In the genomic region with DNA sequence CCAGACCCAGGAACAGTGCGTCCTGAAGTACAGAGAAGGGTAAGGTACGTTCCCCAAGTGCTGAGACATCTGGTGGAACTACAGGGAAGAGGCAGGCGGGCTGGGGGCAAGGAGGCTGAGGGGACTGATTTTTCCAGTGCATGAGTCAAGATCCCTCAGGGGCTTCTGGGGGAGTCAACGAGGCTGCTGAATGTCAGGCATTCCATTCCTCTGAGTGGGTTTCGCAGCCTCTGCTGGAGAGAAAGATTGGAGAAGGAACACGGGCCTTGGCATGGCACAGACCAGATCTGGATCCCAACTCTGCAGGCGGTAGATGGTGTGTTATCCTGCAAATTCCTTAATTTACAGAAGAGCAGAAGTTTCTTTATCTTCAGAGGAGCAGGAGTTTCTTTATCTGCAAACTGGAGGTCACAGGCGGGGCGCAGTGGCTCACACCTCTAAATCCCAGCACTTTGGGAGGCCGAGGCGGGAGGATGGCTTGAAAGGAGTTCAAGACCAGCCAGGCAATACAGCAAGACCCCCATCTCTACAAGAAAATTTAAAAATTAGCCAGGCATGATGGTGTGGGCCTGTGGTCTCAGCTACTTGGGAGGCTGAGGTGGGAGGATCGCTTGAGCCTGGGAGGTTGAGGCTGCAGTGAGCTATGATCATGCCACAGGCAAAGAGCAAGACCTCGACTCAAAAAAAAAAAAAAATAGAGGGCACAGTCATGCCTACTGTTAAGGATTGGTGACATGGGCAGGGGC, we compare ENCODE assay signal across 9 cellular contexts.
DNase-seq lines count a peak whose midpoint lies in the region; ATAC-seq and TF ChIP-seq lines count a peak whose summit lies in the region.
"Had no signal": no experiment of that assay in that cellular context is flagged by ENCODE, and none has a peak within 500 bp of the region (broad histone marks: within the 10 kb centered on the region; RNA-seq: fewer than 3 reads in every experiment).

No MANE protein-coding gene starts in this region.

- no peaks in the 10 kb centered on the region for H3K9me3 Mint-ChIP-seq in osteocyte (ENCODE audit: unreplicated experiment)

- peak; percentile 82 for DNase-seq in Caki2 (ENCODE audit: low read depth)
- peak; percentile 92 for DNase-seq in RWPE2 (ENCODE audit: low spot score)
- peak; percentile 99 for DNase-seq in fibroblast of the aortic adventitia (ENCODE audit: low read depth)
- DNase-seq in osteocyte (ENCODE audit: extremely low spot score, unreplicated experiment), result peak; percentile 96
- DNase-seq in T-helper 9 cell, result no peak
- DNase-seq in activated CD8-positive, alpha-beta memory T cell treated with anti-CD3 and anti-CD28 coated beads, Interleukin-2, amount 50 U/mL, for 4 hours, result no peak
- DNase-seq in activated CD4-positive, CD25-positive, alpha-beta regulatory T cell (lab: John Stamatoyannopoulos, UW), result no peak

- TF ChIP-seq CTCF in RWPE2 (IDR thresholded peaks at IDR 0.05; ENCODE audit: poor library complexity, severe bottlenecking), result peak; percentile 66
- TF ChIP-seq CTCF in fibroblast of the aortic adventitia (IDR thresholded peaks at IDR 0.05; ENCODE audit: insufficient read depth, low read length), result peak; percentile 83
- TF ChIP-seq CTCF in osteocyte (IDR thresholded peaks at IDR 0.05), result peak; percentile 73

- no peaks in the 10 kb centered on the region for H3K36me3 Mint-ChIP-seq in osteocyte (ENCODE audit: unreplicated experiment)

- peak overlapping the region; percentile 65 for H3K27ac ChIP-seq in RWPE2 (ENCODE audit: poor library complexity, severe bottlenecking)
- H3K27ac ChIP-seq: HL-60 had no signal

- in situ Hi-C loops in Caki2 (cut with HindIII; ENCODE audit: low pct_unique_long_range_greater_than_20kb, low sequenced_read_pairs), result no loop called here

- peak; percentile 96 for ATAC-seq in RWPE2 (ENCODE audit: low read depth)
- no peak for ATAC-seq in HG03025 (IDR thresholded peaks at IDR 0.05; ENCODE audit: low FRiP score, unreplicated experiment)

- no peak overlapping the region for H3K4me3 ChIP-seq in RWPE2 (ENCODE audit: severe bottlenecking)
- H3K4me3 ChIP-seq in fibroblast of the aortic adventitia (ENCODE audit: low read depth, low read length), result no peak overlapping the region

- H3K4me3 Mint-ChIP-seq in osteocyte (ENCODE audit: unreplicated experiment), result peak overlapping the region; percentile 6

- H3K4me1 Mint-ChIP-seq in osteocyte (ENCODE audit: unreplicated experiment), result peaks cover 50% of the 10 kb centered on the region

- H3K9me3 ChIP-seq in RWPE2 (ENCODE audit: severe bottlenecking), result no peaks in the 10 kb centered on the region

- peak overlapping the region; percentile 82 for H3K27ac Mint-ChIP-seq in osteocyte (ENCODE audit: unreplicated experiment)

- H3K27me3 ChIP-seq in RWPE2 (ENCODE audit: insufficient read depth, poor library complexity, severe bottlenecking), result no peaks in the 10 kb centered on the region

- no peaks in the 10 kb centered on the region for H3K36me3 ChIP-seq in RWPE2 (ENCODE audit: low read depth)

- peaks cover 24% of the 10 kb centered on the region for H3K4me1 ChIP-seq in RWPE2 (ENCODE audit: insufficient read depth, poor library complexity, severe bottlenecking)

- no peaks in the 10 kb centered on the region for H3K27me3 Mint-ChIP-seq in osteocyte (ENCODE audit: unreplicated experiment)

Comparison
In these comparisons a context has a peak if more than half of its experiments do, and no peak if none do; other contexts are left out.
1. DNase-seq: peak in Caki2 (single experiment), RWPE2 (single experiment), fibroblast of the aortic adventitia (single experiment) and osteocyte (single experiment); none in T-helper 9 cell (single experiment), activated CD8-positive, alpha-beta memory T cell treated with anti-CD3 and anti-CD28 coated beads, Interleukin-2, amount 50 U/mL, for 4 hours (single experiment) and activated CD4-positive, CD25-positive, alpha-beta regulatory T cell (0 of 4).
2. Peak in every context shown above with its lines, with median percentiles within 50 percentile points of each other: CTCF ChIP-seq.